In the genomic region with DNA sequence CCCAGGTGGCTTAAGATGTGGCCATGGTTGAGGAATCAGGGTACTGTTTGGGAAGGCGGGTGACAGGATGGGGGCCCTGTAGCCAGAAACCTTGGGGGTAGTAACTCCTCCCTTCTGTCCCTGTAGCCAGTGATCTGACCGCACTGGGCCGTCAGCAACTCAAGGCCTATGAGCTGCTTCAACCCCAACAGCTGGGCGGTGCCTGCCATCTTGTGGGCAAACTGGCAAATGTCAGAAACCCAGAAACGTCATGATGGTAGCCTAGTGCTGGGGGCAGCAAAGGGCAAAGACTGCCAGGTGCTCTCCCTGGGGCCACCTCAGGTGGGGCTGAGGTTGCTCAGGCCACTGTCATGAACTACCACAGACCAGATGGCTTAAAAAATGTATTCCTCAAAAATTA, we compare ENCODE assay signal across 9 cellular contexts. TPM values are rescaled to one million over a fixed set of nuclear protein-coding genes. Genes with fewer than 3 reads are reported as not detected.
DNase-seq lines count a peak whose midpoint lies in the region; ATAC-seq, FAIRE-seq and TF ChIP-seq lines count a peak whose summit lies in the region.
"Had no signal": no experiment of that assay in that cellular context is flagged by ENCODE, and none has a peak within 500 bp of the region (broad histone marks: within the 10 kb centered on the region; RNA-seq: fewer than 3 reads in every experiment).

No MANE protein-coding gene starts in this region.

- H3K4me3 ChIP-seq in Jurkat, Clone E6-1 (ENCODE audit: low read length) = no peak overlapping the region
- H3K4me3 ChIP-seq in small intestine (ENCODE audit: low read depth in 1 of 2, low read length in 2 of 2) = no peak overlapping the region
- H3K4me3 ChIP-seq in left lung = no peak overlapping the region

- H3K27ac ChIP-seq in small intestine (ENCODE audit: low read depth in 1 of 2, low read length in 1 of 2) (no peak overlapping the region), left lung (no peak overlapping the region)

- H3K4me1 ChIP-seq in small intestine (ENCODE audit: control insufficient read depth in 2 of 2, insufficient read depth in 1 of 2, low read depth in 1 of 2, low read length in 1 of 2) = peaks cover 0 to 3% of the 10 kb centered on the region in 2 donors
- H3K4me1 ChIP-seq in left lung = peaks cover 20 to 43% of the 10 kb centered on the region in 2 donors

- 57 to 64% (median 58%) methylated on average over 5 of the region's 5 CpGs for WGBS in small intestine, 3 donors

- intact Hi-C loops in activated CD4-positive, alpha-beta T cell treated with anti-CD3 and anti-CD28 coated beads, Interleukin-2, amount 10 ng/mL, durations not matched to agents 24 days and 14 days (cut with micrococcal nuclease) = loop anchor here (5.0 kb wide), 1 partner anchor 358 kb away; the partner anchor contains the start of gene KXD1
- intact Hi-C loops in left lung (cut with DNase I) = no loop called here

- H3K36me3 Mint-ChIP-seq in activated CD4-positive, alpha-beta T cell treated with anti-CD3 and anti-CD28 coated beads, Interleukin-2, amount 10 ng/mL, durations not matched to agents 24 days and 14 days (ENCODE audit: low read depth) = peaks cover 41% of the 10 kb centered on the region

- H3K9me3 ChIP-seq in small intestine (ENCODE audit: control insufficient read depth, low read depth) = no peaks in the 10 kb centered on the region
- H3K9me3 ChIP-seq in left lung = no peaks in the 10 kb centered on the region

- no peaks in the 10 kb centered on the region for H3K9me3 Mint-ChIP-seq in activated CD4-positive, alpha-beta T cell treated with anti-CD3 and anti-CD28 coated beads, Interleukin-2, amount 10 ng/mL, durations not matched to agents 24 days and 14 days

- no peak for TF ChIP-seq CTCF in left lung (IDR thresholded peaks at IDR 0.05)

- no peak for FAIRE-seq in small intestine (lab: Jason Lieb, UNC)
- FAIRE-seq: TTC549 had no signal

- H3K27me3 ChIP-seq in small intestine (ENCODE audit: control insufficient read depth in 2 of 2, insufficient read depth in 2 of 2, low read length in 2 of 2) = no peaks in the 10 kb centered on the region
- H3K27me3 ChIP-seq in left lung = no peaks in the 10 kb centered on the region

- ATAC-seq in left lung = no peak

- peak overlapping the region; percentile 34 for H3K27ac Mint-ChIP-seq in activated CD4-positive, alpha-beta T cell treated with anti-CD3 and anti-CD28 coated beads, Interleukin-2, amount 10 ng/mL, durations not matched to agents 24 days and 14 days

- peak; percentile 62 for DNase-seq in DMS53 (lab: John Stamatoyannopoulos, UW)
- DNase-seq in DMS53 treated with DMSO at 0.1 percent for 48 hours (lab: John Stamatoyannopoulos, UW; ENCODE audit: unreplicated experiment) = no peak
- peak; percentile 45 for DNase-seq in Jurkat, Clone E6-1 (ENCODE audit: low read depth, low spot score)
- peak; percentile 74 for DNase-seq in activated CD4-positive, alpha-beta T cell treated with anti-CD3 and anti-CD28 coated beads, Interleukin-2, amount 10 ng/mL, durations not matched to agents 24 days and 14 days
- DNase-seq in fibroblast of the conjunctiva (ENCODE audit: low read depth) = peak; percentile 23
- DNase-seq in small intestine = peak; percentile 59
- no peak for DNase-seq in left lung
- DNase-seq in epidermal melanocyte (ENCODE audit: insufficient read length, low spot score) = no peak

- peaks cover 5 to 7% of the 10 kb centered on the region in 2 donors for H3K36me3 ChIP-seq in small intestine (ENCODE audit: control insufficient read depth in 2 of 2, insufficient read depth in 2 of 2, low read length in 2 of 2)
- H3K36me3 ChIP-seq in left lung = peaks cover 0 to 60% of the 10 kb centered on the region in 2 donors

- no peak overlapping the region for H3K4me3 Mint-ChIP-seq in activated CD4-positive, alpha-beta T cell treated with anti-CD3 and anti-CD28 coated beads, Interleukin-2, amount 10 ng/mL, durations not matched to agents 24 days and 14 days

- peaks cover 28% of the 10 kb centered on the region for H3K4me1 Mint-ChIP-seq in activated CD4-positive, alpha-beta T cell treated with anti-CD3 and anti-CD28 coated beads, Interleukin-2, amount 10 ng/mL, durations not matched to agents 24 days and 14 days

- no peaks in the 10 kb centered on the region for H3K27me3 Mint-ChIP-seq in activated CD4-positive, alpha-beta T cell treated with anti-CD3 and anti-CD28 coated beads, Interleukin-2, amount 10 ng/mL, durations not matched to agents 24 days and 14 days

RNA-seq across cellular contexts. Expression of gene COPE, which starts 3.5 kb away (rescaled TPM):
- 311 TPM for polyA plus RNA-seq in Jurkat, Clone E6-1 (2012; ENCODE audit: insufficient read depth, insufficient read length)
- total RNA-seq in activated CD4-positive, alpha-beta T cell treated with anti-CD3 and anti-CD28 coated beads, Interleukin-2, amount 10 ng/mL, durations not matched to agents 24 days and 14 days = 206 and 231 TPM in 2 replicates
- polyA plus RNA-seq in small intestine = 100 to 1,000 TPM; 254 to 350 (median 286) TPM
- 100 to 1,000 TPM; 196 to 226 TPM for total RNA-seq in left lung

RNA-seq across cellular contexts. Expression of gene DDX49, which starts 3.9 kb away (rescaled TPM):
- 60.0 TPM for polyA plus RNA-seq in Jurkat, Clone E6-1 (2012; ENCODE audit: insufficient read depth, insufficient read length)
- total RNA-seq in activated CD4-positive, alpha-beta T cell treated with anti-CD3 and anti-CD28 coated beads, Interleukin-2, amount 10 ng/mL, durations not matched to agents 24 days and 14 days = 93.2 and 94.9 TPM in 2 replicates
- polyA plus RNA-seq in small intestine = 10 to 100 TPM; 48.5 to 51.4 (median 48.6) TPM
- total RNA-seq in left lung = 10 to 100 TPM; 33.5 to 40.7 TPM

RNA-seq across cellular contexts. Expression of gene CERS1, which starts 19.7 kb away (rescaled TPM):
- polyA plus RNA-seq in Jurkat, Clone E6-1 (2012; ENCODE audit: insufficient read depth, insufficient read length) = 12.0 TPM
- 0.14 and 0.23 TPM in 2 replicates for total RNA-seq in activated CD4-positive, alpha-beta T cell treated with anti-CD3 and anti-CD28 coated beads, Interleukin-2, amount 10 ng/mL, durations not matched to agents 24 days and 14 days
- polyA plus RNA-seq in small intestine = 1 to 10 TPM in 1 of 3 donors, not detected in 2; 1.5 TPM
- under 1 TPM; 0.20 to 0.24 TPM for total RNA-seq in left lung

RNA-seq across cellular contexts. Expression of gene HOMER3, which starts 25.4 kb away (rescaled TPM):
- polyA plus RNA-seq in Jurkat, Clone E6-1 (2012; ENCODE audit: insufficient read depth, insufficient read length) = 38.4 TPM
- total RNA-seq in activated CD4-positive, alpha-beta T cell treated with anti-CD3 and anti-CD28 coated beads, Interleukin-2, amount 10 ng/mL, durations not matched to agents 24 days and 14 days = 1.3 and 1.4 TPM in 2 replicates
- polyA plus RNA-seq in small intestine = 10 to 100 TPM in 1 of 3 donors, 1 to 10 TPM in 2; 1.6 to 13.0 (median 9.8) TPM
- total RNA-seq in left lung = 10 to 100 TPM; 27.6 to 32.1 TPM

Comparison
In these comparisons a context has a peak if more than half of its experiments do, and no peak if none do; other contexts are left out.
1. DNase-seq: peak in DMS53 (single experiment), Jurkat, Clone E6-1 (single experiment), activated CD4-positive, alpha-beta T cell treated with anti-CD3 and anti-CD28 coated beads, Interleukin-2, amount 10 ng/mL, durations not matched to agents 24 days and 14 days (single experiment), fibroblast of the conjunctiva (single experiment) and small intestine (single experiment); none in DMS53 treated with DMSO at 0.1 percent for 48 hours (single experiment), left lung (0 of 2) and epidermal melanocyte (single experiment).